In genomic region chr16:84178146-84178765, GRCh38 we compare ENCODE assay signal across 15 cellular contexts. TPM values are rescaled to one million over a fixed set of nuclear protein-coding genes. Genes with fewer than 3 reads are reported as not detected.
A peak's percentile ranks its signal among the peaks of the same experiment; 100 is the strongest.
DNase-seq lines count a peak whose midpoint lies in the region; ATAC-seq, FAIRE-seq and TF ChIP-seq lines count a peak whose summit lies in the region.
"Had no signal": no experiment of that assay in that cellular context is flagged by ENCODE, and none has a peak within 500 bp of the region (broad histone marks: within the 10 kb centered on the region; RNA-seq: fewer than 3 reads in every experiment).

No MANE protein-coding gene starts in this region.

- no peak overlapping the region for H2BK5ac ChIP-seq in H9 (ENCODE audit: insufficient read length, low read length)

- TF ChIP-seq CTCF in A549 (IDR thresholded peaks at IDR 0.05) (no peak), RWPE1 (conservative IDR thresholded peaks at IDR 0.05; ENCODE audit: low read depth) (no peak), progenitor cell of endocrine pancreas (IDR thresholded peaks at IDR 0.05; ENCODE audit: unreplicated experiment) (no peak), H9 (conservative IDR thresholded peaks at IDR 0.05) (no peak)

- H3K4ac ChIP-seq in H9 (ENCODE audit: low read depth, low read length) = no peak overlapping the region

- no peaks in the 10 kb centered on the region for H4K20me1 ChIP-seq in H9 (ENCODE audit: control insufficient read depth, insufficient read depth, insufficient read length)

- H3K27ac ChIP-seq in A549 (no peak overlapping the region), RWPE1 (peak overlapping the region; percentile 95), epithelial cell of prostate (peak overlapping the region; percentile 49), H9 (ENCODE audit: insufficient read length, low read depth, low read length) (no peak overlapping the region)

- TF ChIP-seq EP300 in A549 (IDR thresholded peaks at IDR 0.05) = no peak

- H2BK15ac ChIP-seq in H9 (ENCODE audit: low read depth, low read length) = no peak overlapping the region

- peaks cover 4% of the 10 kb centered on the region for H3K4me1 Mint-ChIP-seq in progenitor cell of endocrine pancreas (ENCODE audit: low read depth)
- peaks cover 4 to 5% of the 10 kb centered on the region in 2 experiments for H3K4me1 Mint-ChIP-seq in H9

- CTCF ChIA-PET in A549 (lab: Yijun Ruan, JAX) (interaction anchor here (0.9 to 11.7 kb wide), 8 partner anchors 9 to 306 kb away, joined by 3 to 92 read pairs (median 10); partner anchors contain the start of genes DNAAF1, HSDL1 and TAF1C), RWPE1 (lab: Yijun Ruan, JAX) (interaction anchor here (1.1 to 4.4 kb wide), 4 partner anchors 9 to 130 kb away, joined by 3 to 37 read pairs (median 4); partner anchors contain the start of gene TAF1C)

- H3K9me3 Mint-ChIP-seq in progenitor cell of endocrine pancreas (ENCODE audit: low read depth) (no peaks in the 10 kb centered on the region), H9 (no peaks in the 10 kb centered on the region)

- no peak overlapping the region for H3T11ph ChIP-seq in H9 (ENCODE audit: low read length)

- H3K9ac ChIP-seq in H9 (ENCODE audit: extremely low read depth, insufficient read length, low read length) = no peak overlapping the region

- no peak for ATAC-seq in A549

- H3K4me3 ChIP-seq in A549 = no peak overlapping the region

- no peak for TF ChIP-seq POLR2A in A549 (IDR thresholded peaks at IDR 0.05; ENCODE audit: low read length)

- no peak overlapping the region for H2BK20ac ChIP-seq in H9 (ENCODE audit: low read depth, low read length, poor library complexity, severe bottlenecking)

- H3K56ac ChIP-seq in H9 (ENCODE audit: insufficient read length, low read depth, low read length) = no peak overlapping the region

- H3K27me3 Mint-ChIP-seq in progenitor cell of endocrine pancreas = no peaks in the 10 kb centered on the region
- H3K27me3 Mint-ChIP-seq in H9 (ENCODE audit: low read depth) = peaks cover 3% of the 10 kb centered on the region; the same call in 1 of the 2 replicates
- H3K27me3 Mint-ChIP-seq: B cell had no signal

- H3K9me3 ChIP-seq in A549 (no peaks in the 10 kb centered on the region), H9 (ENCODE audit: control insufficient read depth, low read depth, low read length) (no peaks in the 10 kb centered on the region)

- H4K91ac ChIP-seq in H9 (ENCODE audit: insufficient read length, low read depth, low read length) = no peak overlapping the region

- H3K36me3 Mint-ChIP-seq in progenitor cell of endocrine pancreas (ENCODE audit: insufficient read depth) = peaks cover 4% of the 10 kb centered on the region
- H3K36me3 Mint-ChIP-seq in H9 (ENCODE audit: insufficient read depth in 1 of 3, low read depth in 3 of 3) = peaks cover 8 to 44% (median 38%) of the 10 kb centered on the region in 3 experiments; a peak in 6 of 7 replicates

- H3K14ac ChIP-seq in H9 (ENCODE audit: insufficient read depth, low read length) = no peak overlapping the region

- TF ChIP-seq RAD21 in A549 (conservative IDR thresholded peaks at IDR 0.05 in 1 of 2, IDR thresholded peaks at IDR 0.05 in 1 of 2) = no peak

- H3K23me2 ChIP-seq in H9 (ENCODE audit: insufficient read length, low read depth, low read length, poor library complexity, severe bottlenecking) = no peaks in the 10 kb centered on the region

- H2AFZ ChIP-seq in H9 (ENCODE audit: low read length) = no peak overlapping the region

- H3K79me1 ChIP-seq in H9 (ENCODE audit: insufficient read depth, low read depth, low read length, poor library complexity, severe bottlenecking) = no peaks in the 10 kb centered on the region

- no peak overlapping the region for H3K18ac ChIP-seq in H9 (ENCODE audit: insufficient read length, low read depth, low read length)

- H3K27ac Mint-ChIP-seq in progenitor cell of endocrine pancreas = peak overlapping the region; percentile 80
- peak overlapping the region in 1 of 3 experiments; percentile 6; a peak in 1 of 7 replicates for H3K27ac Mint-ChIP-seq in H9

- no peak overlapping the region for H2BK12ac ChIP-seq in H9 (ENCODE audit: insufficient read length, low read depth, low read length)

- no peak overlapping the region for H2AK5ac ChIP-seq in H9 (ENCODE audit: insufficient read length, low read length)

- H3K4me2 ChIP-seq in A549 (peak overlapping the region; percentile 63; the same call in 2 of the 3 replicates), H9 (ENCODE audit: insufficient read depth, insufficient read length, low read length) (no peak overlapping the region)

- 84% methylated on average over 15 of the region's 15 CpGs for WGBS in A549 (ENCODE audit: missing lambda C conversion rate)
- no CpG with 5 or more reads among the region's 15 CpGs for WGBS in H9 (ENCODE audit: extremely low coverage, insufficient read length, low lambda C conversion rate)

- H3K79me2 ChIP-seq in H9 (ENCODE audit: insufficient read depth, low read length) = no peaks in the 10 kb centered on the region

- DNase-seq in A549 (ENCODE audit: low read depth in 1 of 2, low spot score in 1 of 2) = no peak
- no peak for DNase-seq in RWPE1 (ENCODE audit: low spot score)
- DNase-seq in epithelial cell of prostate (ENCODE audit: low read depth, low spot score) = no peak
- DNase-seq in progenitor cell of endocrine pancreas (ENCODE audit: low spot score, unreplicated experiment) = no peak
- no peak for DNase-seq in amygdala (lab: John Stamatoyannopoulos, UW)
- DNase-seq in GM19240 (ENCODE audit: insufficient read length, low spot score) = no peak
- no peak for DNase-seq in H9
- no peak for DNase-seq in NAMALWA (ENCODE audit: low spot score)
- DNase-seq: activated CD8-positive, alpha-beta memory T cell treated with anti-CD3 and anti-CD28 coated beads, Interleukin-2, amount 50 U/mL, for 4 hours; DND-41; NCI-H1436 treated with DMSO at 0.1 percent for 48 hours had no signal

- POLR2A ChIA-PET in A549 (lab: Yijun Ruan, JAX) = interaction anchor here (0.7 to 1.1 kb wide), 2 partner anchors 9 to 61 kb away, joined by 3 to 4 read pairs; partner anchors contain the start of gene TAF1C
- POLR2A ChIA-PET in RWPE1 (lab: Yijun Ruan, JAX; ENCODE audit: low non-redundant PET) = interaction anchor here (0.6 kb wide), 1 partner anchor 33 kb away, joined by 3 read pairs; the partner anchor contains the start of genes DNAAF1 and HSDL1

- H3K4me1 ChIP-seq in A549 (peaks cover 29% of the 10 kb centered on the region), H9 (ENCODE audit: insufficient read depth, low read length) (no peaks in the 10 kb centered on the region)

- no peak for FAIRE-seq in A549 (lab: Jason Lieb, UNC)
- FAIRE-seq: GM12892 had no signal

- no peak overlapping the region for H4K8ac ChIP-seq in H9 (replicated peaks; ENCODE audit: insufficient read length, low read depth, low read length)

- no peaks in the 10 kb centered on the region for H3K27me3 ChIP-seq in H9 (ENCODE audit: insufficient read depth, low read length)

- H3K23ac ChIP-seq in H9 (ENCODE audit: insufficient read length, low read depth, low read length) = no peak overlapping the region

- H3K4me3 Mint-ChIP-seq in progenitor cell of endocrine pancreas (ENCODE audit: low read depth) (no peak overlapping the region), H9 (no peak overlapping the region)
- H3K4me3 Mint-ChIP-seq: B cell had no signal

- H4K5ac ChIP-seq in H9 (ENCODE audit: insufficient read length, low read depth, low read length) = no peak overlapping the region

- no peak overlapping the region for H2BK120ac ChIP-seq in H9 (ENCODE audit: low read depth, low read length, poor library complexity, severe bottlenecking)

TF ChIP-seq in A549, 52 proteins besides CTCF, POLR2A, EP300 and RAD21 (continues in another document):
- TF ChIP-seq JUNB (IDR thresholded peaks at IDR 0.05) (no peak), BHLHE40 (IDR thresholded peaks at IDR 0.05; ENCODE audit: low read depth, low read length) (no peak), RFX5 (IDR thresholded peaks at IDR 0.05) (no peak), HOXA7 (CRISPR knock-in tag; IDR thresholded peaks at IDR 0.05) (no peak)
- TF ChIP-seq, protein P1, sequence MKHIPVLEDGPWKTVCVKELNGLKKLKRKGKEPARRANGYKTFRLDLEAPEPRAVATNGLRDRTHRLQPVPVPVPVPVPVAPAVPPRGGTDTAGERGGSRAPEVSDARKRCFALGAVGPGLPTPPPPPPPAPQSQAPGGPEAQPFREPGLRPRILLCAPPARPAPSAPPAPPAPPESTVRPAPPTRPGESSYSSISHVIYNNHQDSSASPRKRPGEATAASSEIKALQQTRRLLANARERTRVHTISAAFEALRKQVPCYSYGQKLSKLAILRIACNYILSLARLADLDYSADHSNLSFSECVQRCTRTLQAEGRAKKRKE (CRISPR knock-in tag; IDR thresholded peaks at IDR 0.05; ENCODE audit: low read depth) = no peak

RNA-seq across cellular contexts. Expression of gene TAF1C, which starts 8.6 kb away (rescaled TPM):
- 13.2 and 17.8 TPM in 2 replicates for polyA plus RNA-seq in A549 (2011; rRNA removed)
- 27.9 and 34.7 TPM in 2 replicates for polyA plus RNA-seq in A549 (2012; cell fraction: cytosol; rRNA removed)
- polyA plus RNA-seq in A549 (2012; cell fraction: nucleus; rRNA removed) = 325 and 360 TPM in 2 replicates
- 32.8 to 41.2 TPM (median 38.6 TPM) in 3 replicates for polyA plus RNA-seq in A549 (2017; fragmentation: RNase III; extraction: RNeasy Plus Mini Kit Qiagen cat#74134 plus additional on column Dnase treatment)
- polyA minus RNA-seq in A549 (2011; rRNA and poly(A)+ RNA removed) = 24.7 and 27.5 TPM in 2 replicates
- 87.1 and 94.7 TPM in 2 replicates for total RNA-seq in progenitor cell of endocrine pancreas
- 78.6 and 81.3 TPM in 2 replicates for total RNA-seq in H9 (2021)

RNA-seq across cellular contexts. Expression of gene ADAD2, which starts 12.7 kb away (rescaled TPM):
- polyA plus RNA-seq in A549 (2011; rRNA removed) (not detected in 2 replicates), A549 (2017; fragmentation: RNase III; extraction: RNeasy Plus Mini Kit Qiagen cat#74134 plus additional on column Dnase treatment) (not detected in 3 replicates)
- not detected in 2 replicates for polyA plus RNA-seq in A549 (2012; cell fraction: cytosol; rRNA removed)
- polyA plus RNA-seq in A549 (2012; cell fraction: nucleus; rRNA removed) = 0.02 TPM in 1 of 2 replicates, not detected in the other
- polyA minus RNA-seq in A549 (2011; rRNA and poly(A)+ RNA removed) = not detected in 2 replicates
- total RNA-seq in progenitor cell of endocrine pancreas (not detected in 2 replicates), H9 (2021) (0.99 and 1.0 TPM in 2 replicates)
- total RNA-seq: B cell, epithelial cell of proximal tubule, sciatic nerve had no signal

RNA-seq across cellular contexts. Expression of gene DNAAF1, which starts 33.1 kb away (rescaled TPM):
- polyA plus RNA-seq in A549 (2011; rRNA removed) = 0.07 and 0.13 TPM in 2 replicates
- 0.04 and 0.10 TPM in 2 replicates for polyA plus RNA-seq in A549 (2012; cell fraction: cytosol; rRNA removed)
- polyA plus RNA-seq in A549 (2012; cell fraction: nucleus; rRNA removed) = 0.23 and 0.54 TPM in 2 replicates
- 0.14 to 0.31 TPM (median 0.21 TPM) in 3 replicates for polyA plus RNA-seq in A549 (2017; fragmentation: RNase III; extraction: RNeasy Plus Mini Kit Qiagen cat#74134 plus additional on column Dnase treatment)
- not detected in 2 replicates for polyA minus RNA-seq in A549 (2011; rRNA and poly(A)+ RNA removed)
- total RNA-seq in progenitor cell of endocrine pancreas = 1.4 and 1.8 TPM in 2 replicates
- 0.15 TPM in 1 of 2 replicates, not detected in the other for total RNA-seq in H9 (2021)
- total RNA-seq: epithelial cell of proximal tubule had no signal

RNA-seq across cellular contexts. Expression of gene HSDL1, which starts 33.3 kb away (rescaled TPM):
- polyA plus RNA-seq in A549 (2011; rRNA removed) = 24.9 and 25.6 TPM in 2 replicates
- polyA plus RNA-seq in A549 (2012; cell fraction: cytosol; rRNA removed) = 7.5 and 9.0 TPM in 2 replicates
- 5.7 and 9.4 TPM in 2 replicates for polyA plus RNA-seq in A549 (2012; cell fraction: nucleus; rRNA removed)
- 14.7 to 18.3 TPM (median 17.9 TPM) in 3 replicates for polyA plus RNA-seq in A549 (2017; fragmentation: RNase III; extraction: RNeasy Plus Mini Kit Qiagen cat#74134 plus additional on column Dnase treatment)
- polyA minus RNA-seq in A549 (2011; rRNA and poly(A)+ RNA removed) = 9.7 and 11.3 TPM in 2 replicates
- 43.8 and 47.7 TPM in 2 replicates for total RNA-seq in progenitor cell of endocrine pancreas
- 34.2 and 38.2 TPM in 2 replicates for total RNA-seq in H9 (2021)

Comparison
In these comparisons a context has a peak if more than half of its experiments do, and no peak if none do; other contexts are left out.
1. H3K27ac ChIP-seq: peak in RWPE1 (single experiment) and epithelial cell of prostate (single experiment); none in A549 (0 of 2) and H9 (single experiment).